Comparison of ENCODE assay signal across 29 cellular contexts in the genomic region with DNA sequence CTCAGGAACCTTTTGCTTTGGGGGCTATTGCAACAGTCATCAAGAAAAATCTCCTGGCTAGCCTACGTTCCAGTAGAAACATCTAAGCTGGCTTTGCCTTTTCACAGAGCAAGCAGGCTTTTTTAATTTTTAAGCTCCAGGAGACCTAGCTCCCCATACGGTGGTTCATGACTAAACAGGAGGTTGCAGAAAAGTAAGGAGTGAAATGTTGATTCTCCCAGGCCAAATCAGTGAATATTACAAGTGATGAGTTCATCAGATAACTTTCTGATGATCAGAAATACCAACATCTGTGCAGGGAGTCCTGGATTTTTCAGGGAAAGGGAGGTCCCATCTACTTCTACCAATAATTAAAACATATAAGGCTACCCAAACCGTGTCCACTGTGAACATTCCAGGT.
"Had no signal": no experiment of that assay in that cellular context is flagged by ENCODE, and none has a peak within 500 bp of the region (broad histone marks: within the 10 kb centered on the region; RNA-seq: fewer than 3 reads in every experiment).

No MANE protein-coding gene starts in this region.

- H3K27ac ChIP-seq: esophagus muscularis mucosa, foreskin keratinocyte, gastrocnemius medialis, heart right ventricle, hepatocyte, WERI-Rb-1 had no signal

- H3K4me3 ChIP-seq: esophagus muscularis mucosa, gastrocnemius medialis, heart right ventricle, hepatocyte had no signal

- H3K27me3 ChIP-seq: esophagus muscularis mucosa, gastrocnemius medialis, heart right ventricle, hepatocyte had no signal

- H3K4me1 ChIP-seq: foreskin keratinocyte, gastrocnemius medialis had no signal

- ATAC-seq: activated CD4-positive, CD25-positive, alpha-beta regulatory T cell treated with anti-CD3 and anti-CD28 coated beads, Interleukin-2, amount 50 U/mL, for 24 hours; activated CD8-positive, alpha-beta T cell treated with anti-CD3 and anti-CD28 coated beads for 36 hours; activated T-cell treated with anti-CD3 and anti-CD28 coated beads, Interleukin-2, amount 50 U/mL, for 4 hours; activated T-helper 17 cell treated with anti-CD3 and anti-CD28 coated beads, Interleukin-2, amount 50 U/mL, for 72 hours; effector memory CD8-positive, alpha-beta T cell; foreskin keratinocyte; gastrocnemius medialis; heart right ventricle; T-helper 17 cell had no signal

- H2AFZ ChIP-seq: hepatocyte had no signal

- H3K4me2 ChIP-seq: hepatocyte had no signal

- H3K79me2 ChIP-seq: hepatocyte had no signal

- H3K9me3 ChIP-seq: esophagus muscularis mucosa, gastrocnemius medialis had no signal

- H3K36me3 ChIP-seq: esophagus muscularis mucosa, gastrocnemius medialis, heart right ventricle, WERI-Rb-1 had no signal

- DNase-seq: activated B cell treated with CpG ODN at 0.5 μM for 24 hours; activated CD4-positive, alpha-beta T cell treated with anti-CD3 and anti-CD28 coated beads for 48 hours; activated CD4-positive, alpha-beta T cell treated with anti-CD3 and anti-CD28 coated beads, Interleukin-2, amount 50 U/mL, for 1 hour; activated CD4-positive, alpha-beta T cell treated with anti-CD3 and anti-CD28 coated beads, Interleukin-2, amount 50 U/mL, for 48 hours; activated CD8-positive, alpha-beta memory T cell treated with anti-CD3 and anti-CD28 coated beads for 24 hours; activated CD8-positive, alpha-beta T cell treated with anti-CD3 and anti-CD28 coated beads for 36 hours; activated effector memory CD4-positive, alpha-beta T cell treated with Interleukin-2 at 50 U/mL for 16 hours; activated gamma-delta T cell treated with Interleukin-2 at 50 U/mL for 16 hours; activated naive CD4-positive, alpha-beta T cell treated with anti-CD3 and anti-CD28 coated beads, Interleukin-2, amount 50 U/mL, for 16 hours; activated naive CD4-positive, alpha-beta T cell treated with Interleukin-2 at 50 U/mL for 16 hours; activated T-cell treated with anti-CD3 and anti-CD28 coated beads, Interleukin-2, amount 50 U/mL, for 4 hours; amniotic stem cell; anterior cingulate cortex; caudate nucleus; cortex of kidney; dermis blood vessel endothelial cell; effector CD4-positive, alpha-beta T cell; effector memory CD8-positive, alpha-beta T cell; erythroblast; gastrocnemius medialis; heart right ventricle; T-helper 17 cell; T1000; WERI-Rb-1 had no signal
